8 cellular contexts compared by ENCODE assay signal in genomic region chr12:52203126-52203921, GRCh38. TPM values are rescaled to one million over a fixed set of nuclear protein-coding genes. Genes with fewer than 3 reads are reported as not detected.
DNase-seq lines count a peak whose midpoint lies in the region; ATAC-seq and TF ChIP-seq lines count a peak whose summit lies in the region.

No MANE protein-coding gene starts in this region.

- H3K27ac Mint-ChIP-seq in T-helper 17 cell, result peak overlapping the region; percentile 51

- no peaks in the 10 kb centered on the region for H3K9me3 ChIP-seq in MG63
- no peaks in the 10 kb centered on the region for H3K9me3 ChIP-seq in T-helper 17 cell (ENCODE audit: control insufficient read depth, low read length, poor library complexity, severe bottlenecking)
- H3K9me3 ChIP-seq in gastroesophageal sphincter, result no peaks in the 10 kb centered on the region
- H3K9me3 ChIP-seq in parathyroid adenoma (ENCODE audit: control insufficient read depth, low read length), result no peaks in the 10 kb centered on the region
- no peaks in the 10 kb centered on the region for H3K9me3 ChIP-seq in HAP-1

- in situ Hi-C loops in HAP-1 (cut with MboI; ENCODE audit: low sequenced_read_pairs), result no loop called here

- TF ChIP-seq CTCF in gastroesophageal sphincter (IDR thresholded peaks at IDR 0.05) (no peak), parathyroid adenoma (IDR thresholded peaks at IDR 0.05) (no peak), coronary artery (IDR thresholded peaks at IDR 0.05) (no peak)

- peaks cover 5% of the 10 kb centered on the region for H3K36me3 Mint-ChIP-seq in T-helper 17 cell (ENCODE audit: low read depth)

- peaks cover 68% of the 10 kb centered on the region for H3K27me3 Mint-ChIP-seq in T-helper 17 cell

- peak; percentile 63 for ATAC-seq in T-helper 17 cell
- ATAC-seq in gastroesophageal sphincter, result peak; percentile 65
- no peak for ATAC-seq in HG03457 (IDR thresholded peaks at IDR 0.05; ENCODE audit: unreplicated experiment)

- no peak for TF ChIP-seq EP300 in gastroesophageal sphincter (IDR thresholded peaks at IDR 0.05)

- no peaks in the 10 kb centered on the region for H3K79me2 ChIP-seq in parathyroid adenoma

- WGBS in gastroesophageal sphincter (ENCODE audit: low coverage in 1 of 2), 2 donors, result 100% methylated on average over 1 of the region's 18 CpGs

- peaks cover 14% of the 10 kb centered on the region for H3K4me1 Mint-ChIP-seq in T-helper 17 cell

- H3K9ac ChIP-seq in parathyroid adenoma, result no peak overlapping the region

- H3K4me3 Mint-ChIP-seq in T-helper 17 cell, result no peak overlapping the region

- H3K27ac ChIP-seq in gastroesophageal sphincter (no peak overlapping the region), parathyroid adenoma (no peak overlapping the region), coronary artery (peak overlapping the region in 1 of 2 donors; percentile 23)

- peak overlapping the region; percentile 17 for H3K4me2 ChIP-seq in parathyroid adenoma (ENCODE audit: low read length)

- H2AFZ ChIP-seq in parathyroid adenoma, result no peak overlapping the region

- peak overlapping the region; percentile 26 for H3K4me3 ChIP-seq in MG63
- H3K4me3 ChIP-seq in gastroesophageal sphincter, result no peak overlapping the region
- H3K4me3 ChIP-seq in parathyroid adenoma (ENCODE audit: low read depth, low read length), result no peak overlapping the region
- no peak overlapping the region for H3K4me3 ChIP-seq in HAP-1
- H3K4me3 ChIP-seq in coronary artery, result no peak overlapping the region

- TF ChIP-seq POLR2A in gastroesophageal sphincter (IDR thresholded peaks at IDR 0.05), result no peak

- no peaks in the 10 kb centered on the region for H3K36me3 ChIP-seq in MG63
- no peaks in the 10 kb centered on the region for H3K36me3 ChIP-seq in gastroesophageal sphincter
- no peaks in the 10 kb centered on the region for H3K36me3 ChIP-seq in parathyroid adenoma (ENCODE audit: control insufficient read depth, insufficient read depth, low read length)
- no peaks in the 10 kb centered on the region for H3K36me3 ChIP-seq in HAP-1 (replicated peaks)

- DNase-seq in COLO829 (ENCODE audit: low spot score), result peak; percentile 39
- peak; percentile 89 for DNase-seq in MG63
- no peak for DNase-seq in T-helper 17 cell
- DNase-seq in HAP-1 (ENCODE audit: low spot score in 2 of 2), result no peak
- no peak for DNase-seq in coronary artery (ENCODE audit: low spot score)

- H3K27me3 ChIP-seq in MG63 (no peaks in the 10 kb centered on the region), gastroesophageal sphincter (peaks cover 6% of the 10 kb centered on the region), parathyroid adenoma (ENCODE audit: control insufficient read depth, insufficient read depth, low read length) (no peaks in the 10 kb centered on the region), HAP-1 (ENCODE audit: low read depth) (peaks cover 41% of the 10 kb centered on the region)

- H3K4me1 ChIP-seq in gastroesophageal sphincter (peaks cover 0 to 35% (median 10%) of the 10 kb centered on the region in 3 donors), parathyroid adenoma (peaks cover 14% of the 10 kb centered on the region), HAP-1 (no peaks in the 10 kb centered on the region)

RNA-seq across cellular contexts. Expression of gene KRT80, which starts 11.5 kb away (rescaled TPM):
- 12.0 and 18.2 TPM in 2 replicates for total RNA-seq in MG63 (2014; rRNA removed; shearing (Covaris generic); ENCODE audit: low replicate concordance)
- not detected for total RNA-seq in T-helper 17 cell
- total RNA-seq in gastroesophageal sphincter, result under 1 TPM in 3 of 4 donors, not detected in 1; 0.16 to 0.54 (median 0.31) TPM

RNA-seq across cellular contexts. Expression of gene KRT7, which starts 29.7 kb away (rescaled TPM):
- 163 and 302 TPM in 2 replicates for total RNA-seq in MG63 (2014; rRNA removed; shearing (Covaris generic); ENCODE audit: low replicate concordance)
- total RNA-seq in T-helper 17 cell (under 1 TPM in 1 of 2 donors, not detected in 1; 0.70 TPM), gastroesophageal sphincter (10 to 100 TPM in 1 of 4 donors, 1 to 10 TPM in 2, under 1 TPM in 1; 0.47 to 78.7 (median 4.3) TPM)

Comparison
In these comparisons a context has a peak if more than half of its experiments do, and no peak if none do; other contexts are left out.
1. DNase-seq: peak in COLO829 (single experiment) and MG63 (single experiment); none in T-helper 17 cell (0 of 3), HAP-1 (0 of 2) and coronary artery (single experiment).